18 cellular contexts compared by ENCODE assay signal in the genomic region with DNA sequence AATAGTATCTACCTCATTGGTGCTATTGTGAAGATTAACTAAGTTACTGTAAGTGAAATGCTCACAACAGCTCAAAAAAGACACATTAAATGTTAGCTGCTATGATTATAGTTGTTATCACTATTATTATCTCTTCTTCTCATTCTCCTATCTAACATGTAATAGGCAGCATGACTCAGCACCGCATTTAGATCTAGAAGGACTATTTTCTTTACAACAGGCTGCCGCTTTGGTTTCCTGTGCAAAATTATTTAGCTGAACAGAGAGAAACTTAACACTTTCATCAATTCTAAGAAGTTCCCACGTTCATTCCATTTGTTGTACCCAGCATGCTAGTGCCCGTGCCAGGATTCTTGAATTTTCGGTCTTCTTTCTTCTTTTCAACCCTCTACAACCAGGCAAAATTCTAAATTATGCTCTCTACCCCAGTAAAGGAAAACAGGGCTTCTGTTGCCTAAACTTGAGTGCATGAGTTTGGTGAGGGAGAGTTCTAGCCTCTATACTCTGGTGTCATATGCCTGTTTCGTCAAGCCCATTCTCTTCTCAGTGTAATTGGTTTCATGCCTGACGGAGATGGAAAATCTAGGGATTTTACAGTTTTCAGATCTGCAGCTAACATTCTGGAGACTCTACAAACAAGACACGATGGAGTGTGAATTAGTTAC.
DNase-seq lines count a peak whose midpoint lies in the region; ATAC-seq and TF ChIP-seq lines count a peak whose summit lies in the region.
"Had no signal": no experiment of that assay in that cellular context is flagged by ENCODE, and none has a peak within 500 bp of the region (broad histone marks: within the 10 kb centered on the region; RNA-seq: fewer than 3 reads in every experiment).

No MANE protein-coding gene starts in this region.

- H3K4me2 ChIP-seq in skeletal muscle satellite cell (ENCODE audit: low read length): peak overlapping the region; percentile 31

- H3K27ac Mint-ChIP-seq in activated CD8-positive, alpha-beta memory T cell treated with anti-CD3 and anti-CD28 coated beads, Interleukin-2, amount 10 ng/mL, durations not matched to agents 7 days and 5 days: peak overlapping the region; percentile 21
- H3K27ac Mint-ChIP-seq: stimulated activated memory B cell treated with anti-CD40 and anti-IgM and Interleukin-4, amounts not matched to agents 10 μg/mL and 1 μg/mL and 100 μg/mL, for 72 hours; WTC11 had no signal

- peaks cover 3% of the 10 kb centered on the region for H3K4me1 ChIP-seq in skeletal muscle satellite cell (ENCODE audit: control insufficient read depth, insufficient read depth, low read length)
- H3K4me1 ChIP-seq: Caco-2, pancreas, Peyer's patch, upper lobe of left lung had no signal

- peak overlapping the region; percentile 51 for H3K4me3 ChIP-seq in SK-N-MC
- no peak overlapping the region for H3K4me3 ChIP-seq in choroid plexus epithelial cell (ENCODE audit: low read depth, low read length)
- no peak overlapping the region for H3K4me3 ChIP-seq in skeletal muscle satellite cell (ENCODE audit: low read length)
- H3K4me3 ChIP-seq: pancreas, Peyer's patch, upper lobe of left lung had no signal

- CTCF ChIA-PET in activated CD8-positive, alpha-beta memory T cell treated with anti-CD3 and anti-CD28 coated beads, Interleukin-2, amount 10 ng/mL, durations not matched to agents 7 days and 5 days (lab: Charles Lee): no interaction called here

- H3K4me3 Mint-ChIP-seq in activated CD8-positive, alpha-beta memory T cell treated with anti-CD3 and anti-CD28 coated beads, Interleukin-2, amount 10 ng/mL, durations not matched to agents 7 days and 5 days: no peak overlapping the region
- H3K4me3 Mint-ChIP-seq: stimulated activated memory B cell treated with anti-CD40 and anti-IgM and Interleukin-4, amounts not matched to agents 10 μg/mL and 1 μg/mL and 100 μg/mL, for 72 hours; WTC11 had no signal

- peak overlapping the region; percentile 81 for H3K27ac ChIP-seq in SK-N-MC
- H3K27ac ChIP-seq: pancreas, Peyer's patch, upper lobe of left lung had no signal

- H3K27me3 ChIP-seq in skeletal muscle satellite cell (ENCODE audit: control insufficient read depth, insufficient read depth, low read length): no peaks in the 10 kb centered on the region
- H3K27me3 ChIP-seq: Peyer's patch, upper lobe of left lung had no signal

- ATAC-seq in activated CD8-positive, alpha-beta memory T cell treated with anti-CD3 and anti-CD28 coated beads, Interleukin-2, amount 10 ng/mL, durations not matched to agents 7 days and 5 days: no peak
- no peak for ATAC-seq in GM21423 (IDR thresholded peaks at IDR 0.05; ENCODE audit: unreplicated experiment)
- ATAC-seq: left colon; pancreas; stimulated activated memory B cell treated with anti-CD40 and anti-IgM and Interleukin-4, amounts not matched to agents 10 μg/mL and 1 μg/mL and 100 μg/mL, for 72 hours; WTC11 had no signal

- H3K9me3 Mint-ChIP-seq in activated CD8-positive, alpha-beta memory T cell treated with anti-CD3 and anti-CD28 coated beads, Interleukin-2, amount 10 ng/mL, durations not matched to agents 7 days and 5 days (ENCODE audit: low read depth): peaks cover 4% of the 10 kb centered on the region

- no peaks in the 10 kb centered on the region for H3K9me3 ChIP-seq in SK-N-MC (ENCODE audit: low read depth, low read length)
- H3K9me3 ChIP-seq in skeletal muscle satellite cell (replicated peaks; ENCODE audit: low read length): no peaks in the 10 kb centered on the region
- H3K9me3 ChIP-seq: Caco-2, pancreas, Peyer's patch, upper lobe of left lung had no signal

- H3K36me3 Mint-ChIP-seq in activated CD8-positive, alpha-beta memory T cell treated with anti-CD3 and anti-CD28 coated beads, Interleukin-2, amount 10 ng/mL, durations not matched to agents 7 days and 5 days: peaks cover 4% of the 10 kb centered on the region
- H3K36me3 Mint-ChIP-seq: WTC11 had no signal

- no peak for TF ChIP-seq CTCF in choroid plexus epithelial cell (conservative IDR thresholded peaks at IDR 0.05; ENCODE audit: low read depth, low read length)

- H3K9ac ChIP-seq in SK-N-MC (ENCODE audit: insufficient read length) (no peak overlapping the region), skeletal muscle satellite cell (ENCODE audit: low read depth, low read length) (no peak overlapping the region)

- DNase-seq in activated CD8-positive, alpha-beta memory T cell treated with anti-CD3 and anti-CD28 coated beads, Interleukin-2, amount 10 ng/mL, durations not matched to agents 7 days and 5 days: no peak
- no peak for DNase-seq in activated CD8-positive, alpha-beta memory T cell treated with anti-CD3 and anti-CD28 coated beads, Interleukin-2, amount 50 U/mL, for 4 hours
- DNase-seq in SK-N-MC (ENCODE audit: low read depth, low spot score) (no peak), choroid plexus epithelial cell (ENCODE audit: low read depth) (peak; percentile 21), activated gamma-delta T cell (lab: John Stamatoyannopoulos, UW) (no peak), NCI-H345 (lab: John Stamatoyannopoulos, UW) (no peak)
- DNase-seq: Caco-2, GDM1, left colon, NCI-H1694 treated with DMSO at 0.1 percent for 48 hours, NCI-H524 treated with DMSO at 0.1 percent for 48 hours, pancreas, Peyer's patch, upper lobe of left lung had no signal

- H3K4me1 Mint-ChIP-seq in activated CD8-positive, alpha-beta memory T cell treated with anti-CD3 and anti-CD28 coated beads, Interleukin-2, amount 10 ng/mL, durations not matched to agents 7 days and 5 days: peaks cover 14% of the 10 kb centered on the region

- H3K36me3 ChIP-seq in SK-N-MC (ENCODE audit: insufficient read depth, low read length) (no peaks in the 10 kb centered on the region), skeletal muscle satellite cell (ENCODE audit: insufficient read depth, low read length) (no peaks in the 10 kb centered on the region)
- H3K36me3 ChIP-seq: pancreas, Peyer's patch, upper lobe of left lung had no signal

- H3K27me3 Mint-ChIP-seq in activated CD8-positive, alpha-beta memory T cell treated with anti-CD3 and anti-CD28 coated beads, Interleukin-2, amount 10 ng/mL, durations not matched to agents 7 days and 5 days: no peaks in the 10 kb centered on the region
